ENCODE assay signal across 19 cellular contexts in genomic region chr3:159857840-159858239, GRCh38. TPM values are rescaled to one million over a fixed set of nuclear protein-coding genes. Genes with fewer than 3 reads are reported as not detected.
A peak's percentile ranks its signal among the peaks of the same experiment; 100 is the strongest.
DNase-seq lines count a peak whose midpoint lies in the region; ATAC-seq and TF ChIP-seq lines count a peak whose summit lies in the region.
"Had no signal": no experiment of that assay in that cellular context is flagged by ENCODE, and none has a peak within 500 bp of the region (broad histone marks: within the 10 kb centered on the region; RNA-seq: fewer than 3 reads in every experiment).

No MANE protein-coding gene starts in this region.

- H2BK120ac ChIP-seq in trophoblast cell (ENCODE audit: insufficient read depth, low read length, poor library complexity), result peak overlapping the region; percentile 79

- no peaks in the 10 kb centered on the region for H4K20me1 ChIP-seq in OCI-LY7 (ENCODE audit: insufficient read depth, low read length)
- H4K20me1 ChIP-seq: BLaER1 treated with 17β-estradiol and CSF1 and Interleukin-3, amounts not matched to agents 10 nM and 100 nM had no signal

- no peak overlapping the region for H3K9ac ChIP-seq in trophoblast cell (ENCODE audit: low read length)
- H3K9ac ChIP-seq: BLaER1 treated with 17β-estradiol and CSF1 and Interleukin-3, amounts not matched to agents 10 nM and 100 nM had no signal

- peak overlapping the region; percentile 75 for H3K14ac ChIP-seq in trophoblast cell (ENCODE audit: low read length)

- H3K4me2 ChIP-seq in trophoblast cell (ENCODE audit: low read length), result no peak overlapping the region
- H3K4me2 ChIP-seq in OCI-LY7 (ENCODE audit: low read length), result no peak overlapping the region

- H3K4me3 ChIP-seq in left ventricle myocardium inferior (peak overlapping the region; percentile 62), trophoblast cell (ENCODE audit: low read depth, low read length) (no peak overlapping the region), OCI-LY7 (ENCODE audit: low read depth, low read length, poor library complexity, severe bottlenecking) (no peak overlapping the region)
- H3K4me3 ChIP-seq: BLaER1 treated with 17β-estradiol and CSF1 and Interleukin-3, amounts not matched to agents 10 nM and 100 nM; Peyer's patch had no signal

- no peak overlapping the region for H2AFZ ChIP-seq in trophoblast cell (ENCODE audit: insufficient read depth, low read length, poor library complexity)
- no peak overlapping the region for H2AFZ ChIP-seq in OCI-LY7 (ENCODE audit: low read length)

- POLR2A ChIA-PET in OCI-LY7 (lab: Charles Lee), result no interaction called here

- H3K9me3 ChIP-seq in left ventricle myocardium inferior (replicated peaks) (no peaks in the 10 kb centered on the region), trophoblast cell (ENCODE audit: insufficient read depth, low read depth, low read length) (no peaks in the 10 kb centered on the region), OCI-LY7 (ENCODE audit: low read length) (no peaks in the 10 kb centered on the region)
- H3K9me3 ChIP-seq: BLaER1 treated with 17β-estradiol and CSF1 and Interleukin-3, amounts not matched to agents 10 nM and 100 nM; Peyer's patch had no signal

- H2BK5ac ChIP-seq in trophoblast cell (ENCODE audit: low read depth, low read length, poor library complexity), result peak overlapping the region; percentile 75

- H2BK12ac ChIP-seq in trophoblast cell (ENCODE audit: low read length), result peak overlapping the region; percentile 96

- peaks cover 29% of the 10 kb centered on the region for H3K79me1 ChIP-seq in trophoblast cell (ENCODE audit: low read length)

- TF ChIP-seq CTCF in left ventricle myocardium inferior (IDR thresholded peaks at IDR 0.05; ENCODE audit: borderline replicate concordance), result no peak
- no peak for TF ChIP-seq CTCF in OCI-LY7 (conservative IDR thresholded peaks at IDR 0.05; ENCODE audit: low read length)

- H3K27me3 ChIP-seq in left ventricle myocardium inferior (ENCODE audit: low read depth) (no peaks in the 10 kb centered on the region), trophoblast cell (ENCODE audit: insufficient read depth, low read length) (no peaks in the 10 kb centered on the region)
- H3K27me3 ChIP-seq: BLaER1 treated with 17β-estradiol and CSF1 and Interleukin-3, amounts not matched to agents 10 nM and 100 nM; Peyer's patch had no signal

- H4K12ac ChIP-seq in trophoblast cell (ENCODE audit: low read depth, low read length), result no peak overlapping the region

- WGBS in trophoblast cell (ENCODE audit: extremely low coverage, insufficient coverage, insufficient read length), result no CpG with 5 or more reads among the region's 2 CpGs

- H2AK5ac ChIP-seq in trophoblast cell (ENCODE audit: low read length), result peak overlapping the region; percentile 90

- CTCF ChIA-PET in OCI-LY7 (lab: Charles Lee; ENCODE audit: unreplicated experiment), result no interaction called here

- intact Hi-C loops in Right ventricle myocardium inferior (cut with DNase I) (loop anchor here (5.0 kb wide), 1 partner anchor 119 kb away; no protein-coding TSS in a partner anchor), cardiac septum (cut with DNase I) (loop anchor here (2.0 kb wide), 1 partner anchor 93 kb away; no protein-coding TSS in a partner anchor), left ventricle myocardium inferior (cut with micrococcal nuclease) (no loop called here), OCI-LY7 (cut with micrococcal nuclease; ENCODE audit: unreplicated experiment) (no loop called here)
- intact Hi-C loops in activated T-helper 1 cell treated with anti-CD3 and anti-CD28 coated beads, Interleukin-12 subunit alpha, Interleukin-12 subunit beta, Interleukin-2, Interleukin-4 antibody, amounts not matched to agents 30 ng/mL and 10 ng/mL and 1 ng/mL, durations not matched to agents 14 hours and 24 hours and 36 hours (cut with micrococcal nuclease), result no loop called here

- no peaks in the 10 kb centered on the region for H3K9me2 ChIP-seq in OCI-LY7 (ENCODE audit: insufficient read depth, low read length)

- H3K23ac ChIP-seq in trophoblast cell (ENCODE audit: low read length), result no peak overlapping the region

- H3K4me1 ChIP-seq in left ventricle myocardium inferior, result peaks cover 100% of the 10 kb centered on the region
- peaks cover 27 to 32% of the 10 kb centered on the region in 2 experiments for H3K4me1 ChIP-seq in trophoblast cell (ENCODE audit: control insufficient read depth in 1 of 2, insufficient read depth in 2 of 2, low read length in 2 of 2)
- H3K4me1 ChIP-seq in OCI-LY7 (ENCODE audit: insufficient read depth, low read length, poor library complexity, severe bottlenecking), result no peaks in the 10 kb centered on the region

- ATAC-seq in Right ventricle myocardium inferior, result peak; percentile 76

- no peaks in the 10 kb centered on the region for H3K36me3 Mint-ChIP-seq in activated T-helper 1 cell treated with anti-CD3 and anti-CD28 coated beads, Interleukin-12 subunit alpha, Interleukin-12 subunit beta, Interleukin-2, Interleukin-4 antibody, amounts not matched to agents 30 ng/mL and 10 ng/mL and 1 ng/mL, durations not matched to agents 14 hours and 24 hours and 36 hours (ENCODE audit: low read depth)
- H3K36me3 Mint-ChIP-seq: IgD-negative memory B cell had no signal

- peak overlapping the region; percentile 93 for H3K18ac ChIP-seq in trophoblast cell (ENCODE audit: low read length)

- H3K4me3 Mint-ChIP-seq in activated T-helper 1 cell treated with anti-CD3 and anti-CD28 coated beads, Interleukin-12 subunit alpha, Interleukin-12 subunit beta, Interleukin-2, Interleukin-4 antibody, amounts not matched to agents 30 ng/mL and 10 ng/mL and 1 ng/mL, durations not matched to agents 14 hours and 24 hours and 36 hours, result no peak overlapping the region
- H3K4me3 Mint-ChIP-seq: IgD-negative memory B cell had no signal

- H3K36me3 ChIP-seq in left ventricle myocardium inferior (no peaks in the 10 kb centered on the region), trophoblast cell (ENCODE audit: control insufficient read depth in 1 of 2, insufficient read depth in 2 of 2, low read length in 2 of 2) (no peaks in the 10 kb centered on the region), OCI-LY7 (ENCODE audit: insufficient read depth, low read length) (no peaks in the 10 kb centered on the region)
- H3K36me3 ChIP-seq: BLaER1 treated with 17β-estradiol and CSF1 and Interleukin-3, amounts not matched to agents 10 nM and 100 nM; Peyer's patch had no signal

- H3K4me1 Mint-ChIP-seq in activated T-helper 1 cell treated with anti-CD3 and anti-CD28 coated beads, Interleukin-12 subunit alpha, Interleukin-12 subunit beta, Interleukin-2, Interleukin-4 antibody, amounts not matched to agents 30 ng/mL and 10 ng/mL and 1 ng/mL, durations not matched to agents 14 hours and 24 hours and 36 hours (ENCODE audit: low read depth), result peaks cover 10% of the 10 kb centered on the region

- DNase-seq in Right ventricle myocardium inferior (ENCODE audit: missing footprints), result no peak
- no peak for DNase-seq in cardiac septum (ENCODE audit: low spot score)
- no peak for DNase-seq in left ventricle myocardium inferior
- DNase-seq in trophoblast cell, result no peak
- DNase-seq in activated T-helper 1 cell treated with anti-CD3 and anti-CD28 coated beads, Interleukin-12 subunit alpha, Interleukin-12 subunit beta, Interleukin-2, Interleukin-4 antibody, amounts not matched to agents 30 ng/mL and 10 ng/mL and 1 ng/mL, durations not matched to agents 14 hours and 24 hours and 36 hours (ENCODE audit: low spot score), result no peak
- no peak for DNase-seq in hepatic stellate cell (ENCODE audit: low spot score)
- DNase-seq in OCI-LY7 (ENCODE audit: low spot score), result no peak
- no peak for DNase-seq in NCI-H1105 treated with DMSO at 0.1 percent for 48 hours (lab: John Stamatoyannopoulos, UW)
- DNase-seq: 8988T, DMS153, EL, HCEC 1CT, NCI-H1436, NCI-H2029 treated with DMSO at 0.1 percent for 48 hours, NCI-H510A treated with DMSO at 0.1 percent for 48 hours, Peyer's patch had no signal

- H3K27ac ChIP-seq in left ventricle myocardium inferior (replicated peaks), result peak overlapping the region; percentile 93
- no peak overlapping the region for H3K27ac ChIP-seq in trophoblast cell (ENCODE audit: low read depth, low read length)
- no peak overlapping the region for H3K27ac ChIP-seq in OCI-LY7 (ENCODE audit: low read depth, low read length, poor library complexity, severe bottlenecking)

- peak overlapping the region; percentile 96 for H3K4ac ChIP-seq in trophoblast cell (ENCODE audit: low read depth, low read length)

- no peak overlapping the region for H3K27ac Mint-ChIP-seq in activated T-helper 1 cell treated with anti-CD3 and anti-CD28 coated beads, Interleukin-12 subunit alpha, Interleukin-12 subunit beta, Interleukin-2, Interleukin-4 antibody, amounts not matched to agents 30 ng/mL and 10 ng/mL and 1 ng/mL, durations not matched to agents 14 hours and 24 hours and 36 hours
- H3K27ac Mint-ChIP-seq: IgD-negative memory B cell had no signal

- peak overlapping the region; percentile 79 for H4K91ac ChIP-seq in trophoblast cell (ENCODE audit: low read depth, low read length)

- BruUV-seq in OCI-LY7 (replicated peaks; lab: Mats Ljungman, UMichigan), result no TSS peak

- peaks cover 20% of the 10 kb centered on the region for H3K27me3 Mint-ChIP-seq in activated T-helper 1 cell treated with anti-CD3 and anti-CD28 coated beads, Interleukin-12 subunit alpha, Interleukin-12 subunit beta, Interleukin-2, Interleukin-4 antibody, amounts not matched to agents 30 ng/mL and 10 ng/mL and 1 ng/mL, durations not matched to agents 14 hours and 24 hours and 36 hours (ENCODE audit: insufficient read depth)

- no peaks in the 10 kb centered on the region for H3K9me3 Mint-ChIP-seq in activated T-helper 1 cell treated with anti-CD3 and anti-CD28 coated beads, Interleukin-12 subunit alpha, Interleukin-12 subunit beta, Interleukin-2, Interleukin-4 antibody, amounts not matched to agents 30 ng/mL and 10 ng/mL and 1 ng/mL, durations not matched to agents 14 hours and 24 hours and 36 hours
- H3K9me3 Mint-ChIP-seq: IgD-negative memory B cell had no signal

- H3K79me2 ChIP-seq in trophoblast cell (ENCODE audit: control insufficient read depth, insufficient read depth, low read length, poor library complexity), result peaks cover 13% of the 10 kb centered on the region
- H3K79me2 ChIP-seq in OCI-LY7 (ENCODE audit: insufficient read depth, low read depth, low read length), result no peaks in the 10 kb centered on the region

- peak overlapping the region; percentile 67 for H4K8ac ChIP-seq in trophoblast cell (ENCODE audit: low read depth, low read length)

RNA-seq across cellular contexts. Expression of gene SCHIP1, which starts 18.2 kb away (rescaled TPM):
- 55.5 TPM for total RNA-seq in Right ventricle myocardium inferior
- total RNA-seq in cardiac septum, result 52.3 TPM
- 62.6 TPM for total RNA-seq in left ventricle myocardium inferior
- 12.8 and 13.8 TPM in 2 replicates for polyA plus RNA-seq in trophoblast cell (2013)
- total RNA-seq in activated T-helper 1 cell treated with anti-CD3 and anti-CD28 coated beads, Interleukin-12 subunit alpha, Interleukin-12 subunit beta, Interleukin-2, Interleukin-4 antibody, amounts not matched to agents 30 ng/mL and 10 ng/mL and 1 ng/mL, durations not matched to agents 14 hours and 24 hours and 36 hours, result 0.12 TPM in 1 of 2 replicates, not detected in the other
- not detected in 2 replicates for total RNA-seq in OCI-LY7 (2014; rRNA removed; shearing (Covaris generic))
- not detected in 2 replicates for total RNA-seq in OCI-LY7 (2022)
- total RNA-seq: HT-29 had no signal
- polyA plus RNA-seq: IgD-negative memory B cell had no signal

Comparison
In these comparisons a context has a peak if more than half of its experiments do, and no peak if none do; other contexts are left out.
1. intact Hi-C loops: an anchor here in Right ventricle myocardium inferior (5.0 kb wide) and cardiac septum (2.0 kb wide); none called in left ventricle myocardium inferior, activated T-helper 1 cell treated with anti-CD3 and anti-CD28 coated beads, Interleukin-12 subunit alpha, Interleukin-12 subunit beta, Interleukin-2, Interleukin-4 antibody, amounts not matched to agents 30 ng/mL and 10 ng/mL and 1 ng/mL, durations not matched to agents 14 hours and 24 hours and 36 hours and OCI-LY7.
2. RNA of gene SCHIP1, which starts 18.2 kb away (total RNA-seq): 62.6 TPM in left ventricle myocardium inferior (single experiment), 55.5 TPM in Right ventricle myocardium inferior (single experiment) and 52.3 TPM in cardiac septum (single experiment); 0.12 TPM in activated T-helper 1 cell treated with anti-CD3 and anti-CD28 coated beads, Interleukin-12 subunit alpha, Interleukin-12 subunit beta, Interleukin-2, Interleukin-4 antibody, amounts not matched to agents 30 ng/mL and 10 ng/mL and 1 ng/mL, durations not matched to agents 14 hours and 24 hours and 36 hours and not detected in OCI-LY7; every median in the first group is over 10 times any median in the second.